ENCODE assay signal across 12 cellular contexts in the genomic region with DNA sequence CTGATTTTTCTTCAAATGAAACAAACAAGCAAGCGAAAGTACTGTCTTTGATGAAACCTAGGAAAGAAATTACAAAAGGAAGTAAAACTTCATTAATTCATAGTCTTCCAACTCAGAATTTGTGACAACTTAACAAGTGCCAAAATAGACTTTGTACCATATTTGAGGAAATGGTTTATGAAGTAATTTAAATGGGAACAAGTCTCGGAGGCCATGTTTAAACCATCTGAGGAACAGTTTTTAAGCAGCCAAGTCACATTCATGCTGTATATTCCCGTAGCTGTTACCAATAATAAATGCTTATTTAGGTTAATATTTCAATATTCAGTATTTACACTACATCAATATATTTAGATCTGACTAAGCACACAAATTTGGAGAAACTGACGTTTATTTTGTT. TPM values are rescaled to one million over a fixed set of nuclear protein-coding genes. Genes with fewer than 3 reads are reported as not detected.
A peak's percentile ranks its signal among the peaks of the same experiment; 100 is the strongest.
DNase-seq lines count a peak whose midpoint lies in the region; ATAC-seq and TF ChIP-seq lines count a peak whose summit lies in the region.
"Had no signal": no experiment of that assay in that cellular context is flagged by ENCODE, and none has a peak within 500 bp of the region (broad histone marks: within the 10 kb centered on the region; RNA-seq: fewer than 3 reads in every experiment).

No MANE protein-coding gene starts in this region.

- H4K20me1 ChIP-seq in KMS-11 (ENCODE audit: insufficient read depth) = no peaks in the 10 kb centered on the region

- peak overlapping the region; percentile 68 for H3K27ac ChIP-seq in KMS-11
- peak overlapping the region; percentile 50 for H3K27ac ChIP-seq in muscle layer of duodenum (ENCODE audit: low read length)

- ATAC-seq in activated T-helper 17 cell treated with anti-CD3 and anti-CD28 coated beads, Interleukin-2, amount 50 U/mL, for 72 hours (replicated peaks) = no peak
- ATAC-seq in GM21576 (IDR thresholded peaks at IDR 0.05; ENCODE audit: unreplicated experiment) = no peak

- no peaks in the 10 kb centered on the region for H3K79me2 ChIP-seq in KMS-11 (ENCODE audit: insufficient read depth, low read depth)

- H3K27me3 ChIP-seq in KMS-11 (ENCODE audit: insufficient read depth, low read depth) (no peaks in the 10 kb centered on the region), muscle layer of duodenum (ENCODE audit: low read depth, low read length) (no peaks in the 10 kb centered on the region)

- peak overlapping the region; percentile 81 for H3K4me3 Mint-ChIP-seq in activated T-helper 17 cell treated with anti-CD3 and anti-CD28 coated beads, Interleukin-2, amount 50 U/mL, for 72 hours

- no peaks in the 10 kb centered on the region for H3K27me3 Mint-ChIP-seq in activated T-helper 17 cell treated with anti-CD3 and anti-CD28 coated beads, Interleukin-2, amount 50 U/mL, for 72 hours

- H3K36me3 ChIP-seq in KMS-11 (ENCODE audit: insufficient read depth) = no peaks in the 10 kb centered on the region
- no peaks in the 10 kb centered on the region for H3K36me3 ChIP-seq in muscle layer of duodenum (ENCODE audit: control insufficient read depth in 1 of 2, insufficient read depth in 2 of 2, low read length in 2 of 2)

- no peak overlapping the region for H3K4me3 ChIP-seq in KMS-11 (IDR thresholded peaks at IDR 0.05; ENCODE audit: insufficient read depth, low read depth, low read length)
- H3K4me3 ChIP-seq in muscle layer of duodenum (ENCODE audit: low read depth in 1 of 2, low read length in 2 of 2) = peak overlapping the region in 1 of 2 donors; percentile 63

- peaks cover 45% of the 10 kb centered on the region for H3K36me3 Mint-ChIP-seq in activated T-helper 17 cell treated with anti-CD3 and anti-CD28 coated beads, Interleukin-2, amount 50 U/mL, for 72 hours (ENCODE audit: low read depth)

- peak overlapping the region; percentile 39 for H2AFZ ChIP-seq in KMS-11 (ENCODE audit: low read depth)

- H3K9ac ChIP-seq in KMS-11 = peak overlapping the region; percentile 41; the same call in 1 of the 2 replicates

- no peaks in the 10 kb centered on the region for H3K4me1 ChIP-seq in KMS-11 (ENCODE audit: low read depth, poor library complexity, severe bottlenecking)
- H3K4me1 ChIP-seq in muscle layer of duodenum (ENCODE audit: control insufficient read depth in 1 of 2, insufficient read depth in 2 of 2, low read length in 2 of 2) = peaks cover 0 to 9% of the 10 kb centered on the region in 2 donors

- peak overlapping the region; percentile 17; the same call in 1 of the 2 replicates for H3K4me2 ChIP-seq in KMS-11

- no peaks in the 10 kb centered on the region for H3K9me3 ChIP-seq in muscle layer of duodenum (ENCODE audit: control insufficient read depth in 1 of 2, low read length in 2 of 2)

- H3K27ac Mint-ChIP-seq in activated T-helper 17 cell treated with anti-CD3 and anti-CD28 coated beads, Interleukin-2, amount 50 U/mL, for 72 hours = peak overlapping the region; percentile 93

- no peak for TF ChIP-seq CTCF in KMS-11 (conservative IDR thresholded peaks at IDR 0.05; ENCODE audit: low read depth, low read length)

- DNase-seq in CD1c-positive myeloid dendritic cell (ENCODE audit: extremely low spot score) (peak; percentile 61), NCI-H146 treated with DMSO at 0.1 percent for 48 hours (lab: John Stamatoyannopoulos, UW; ENCODE audit: unreplicated experiment) (no peak), AG20443 (ENCODE audit: low spot score) (no peak), COR-L47 (lab: John Stamatoyannopoulos, UW) (no peak)

- peaks cover 34% of the 10 kb centered on the region for H3K4me1 Mint-ChIP-seq in activated T-helper 17 cell treated with anti-CD3 and anti-CD28 coated beads, Interleukin-2, amount 50 U/mL, for 72 hours

- no peaks in the 10 kb centered on the region for H3K9me3 Mint-ChIP-seq in activated T-helper 17 cell treated with anti-CD3 and anti-CD28 coated beads, Interleukin-2, amount 50 U/mL, for 72 hours

RNA-seq across cellular contexts. Expression of gene ARHGDIB, which starts 0.8 kb away (rescaled TPM):
- total RNA-seq in activated T-helper 17 cell treated with anti-CD3 and anti-CD28 coated beads, Interleukin-2, amount 50 U/mL, for 72 hours = 100 to 1,000 TPM; 691 to 930 TPM

RNA-seq across cellular contexts. Expression of gene PDE6H, which starts 10.7 kb away (rescaled TPM):
- total RNA-seq in activated T-helper 17 cell treated with anti-CD3 and anti-CD28 coated beads, Interleukin-2, amount 50 U/mL, for 72 hours = not detected
- total RNA-seq: epithelial cell of proximal tubule, LHCN-M2, lung microvascular endothelial cell, SK-MEL-5 had no signal

RNA-seq across cellular contexts. Expression of gene ERP27, which starts 23.8 kb away (rescaled TPM):
- total RNA-seq in activated T-helper 17 cell treated with anti-CD3 and anti-CD28 coated beads, Interleukin-2, amount 50 U/mL, for 72 hours = 1 to 10 TPM; 5.2 to 9.4 TPM
- total RNA-seq: LHCN-M2, lung microvascular endothelial cell had no signal
